1 cellular context compared by ENCODE assay signal in genomic region chr2:27763907-27764267, GRCh38.
TF ChIP-seq lines count a peak whose summit lies in the region.

No MANE protein-coding gene starts in this region.

TF ChIP-seq in HepG2, 621 proteins besides CTCF, POLR2A, EP300 and RAD21 (continued from another document):
- TF ChIP-seq, protein P1, sequence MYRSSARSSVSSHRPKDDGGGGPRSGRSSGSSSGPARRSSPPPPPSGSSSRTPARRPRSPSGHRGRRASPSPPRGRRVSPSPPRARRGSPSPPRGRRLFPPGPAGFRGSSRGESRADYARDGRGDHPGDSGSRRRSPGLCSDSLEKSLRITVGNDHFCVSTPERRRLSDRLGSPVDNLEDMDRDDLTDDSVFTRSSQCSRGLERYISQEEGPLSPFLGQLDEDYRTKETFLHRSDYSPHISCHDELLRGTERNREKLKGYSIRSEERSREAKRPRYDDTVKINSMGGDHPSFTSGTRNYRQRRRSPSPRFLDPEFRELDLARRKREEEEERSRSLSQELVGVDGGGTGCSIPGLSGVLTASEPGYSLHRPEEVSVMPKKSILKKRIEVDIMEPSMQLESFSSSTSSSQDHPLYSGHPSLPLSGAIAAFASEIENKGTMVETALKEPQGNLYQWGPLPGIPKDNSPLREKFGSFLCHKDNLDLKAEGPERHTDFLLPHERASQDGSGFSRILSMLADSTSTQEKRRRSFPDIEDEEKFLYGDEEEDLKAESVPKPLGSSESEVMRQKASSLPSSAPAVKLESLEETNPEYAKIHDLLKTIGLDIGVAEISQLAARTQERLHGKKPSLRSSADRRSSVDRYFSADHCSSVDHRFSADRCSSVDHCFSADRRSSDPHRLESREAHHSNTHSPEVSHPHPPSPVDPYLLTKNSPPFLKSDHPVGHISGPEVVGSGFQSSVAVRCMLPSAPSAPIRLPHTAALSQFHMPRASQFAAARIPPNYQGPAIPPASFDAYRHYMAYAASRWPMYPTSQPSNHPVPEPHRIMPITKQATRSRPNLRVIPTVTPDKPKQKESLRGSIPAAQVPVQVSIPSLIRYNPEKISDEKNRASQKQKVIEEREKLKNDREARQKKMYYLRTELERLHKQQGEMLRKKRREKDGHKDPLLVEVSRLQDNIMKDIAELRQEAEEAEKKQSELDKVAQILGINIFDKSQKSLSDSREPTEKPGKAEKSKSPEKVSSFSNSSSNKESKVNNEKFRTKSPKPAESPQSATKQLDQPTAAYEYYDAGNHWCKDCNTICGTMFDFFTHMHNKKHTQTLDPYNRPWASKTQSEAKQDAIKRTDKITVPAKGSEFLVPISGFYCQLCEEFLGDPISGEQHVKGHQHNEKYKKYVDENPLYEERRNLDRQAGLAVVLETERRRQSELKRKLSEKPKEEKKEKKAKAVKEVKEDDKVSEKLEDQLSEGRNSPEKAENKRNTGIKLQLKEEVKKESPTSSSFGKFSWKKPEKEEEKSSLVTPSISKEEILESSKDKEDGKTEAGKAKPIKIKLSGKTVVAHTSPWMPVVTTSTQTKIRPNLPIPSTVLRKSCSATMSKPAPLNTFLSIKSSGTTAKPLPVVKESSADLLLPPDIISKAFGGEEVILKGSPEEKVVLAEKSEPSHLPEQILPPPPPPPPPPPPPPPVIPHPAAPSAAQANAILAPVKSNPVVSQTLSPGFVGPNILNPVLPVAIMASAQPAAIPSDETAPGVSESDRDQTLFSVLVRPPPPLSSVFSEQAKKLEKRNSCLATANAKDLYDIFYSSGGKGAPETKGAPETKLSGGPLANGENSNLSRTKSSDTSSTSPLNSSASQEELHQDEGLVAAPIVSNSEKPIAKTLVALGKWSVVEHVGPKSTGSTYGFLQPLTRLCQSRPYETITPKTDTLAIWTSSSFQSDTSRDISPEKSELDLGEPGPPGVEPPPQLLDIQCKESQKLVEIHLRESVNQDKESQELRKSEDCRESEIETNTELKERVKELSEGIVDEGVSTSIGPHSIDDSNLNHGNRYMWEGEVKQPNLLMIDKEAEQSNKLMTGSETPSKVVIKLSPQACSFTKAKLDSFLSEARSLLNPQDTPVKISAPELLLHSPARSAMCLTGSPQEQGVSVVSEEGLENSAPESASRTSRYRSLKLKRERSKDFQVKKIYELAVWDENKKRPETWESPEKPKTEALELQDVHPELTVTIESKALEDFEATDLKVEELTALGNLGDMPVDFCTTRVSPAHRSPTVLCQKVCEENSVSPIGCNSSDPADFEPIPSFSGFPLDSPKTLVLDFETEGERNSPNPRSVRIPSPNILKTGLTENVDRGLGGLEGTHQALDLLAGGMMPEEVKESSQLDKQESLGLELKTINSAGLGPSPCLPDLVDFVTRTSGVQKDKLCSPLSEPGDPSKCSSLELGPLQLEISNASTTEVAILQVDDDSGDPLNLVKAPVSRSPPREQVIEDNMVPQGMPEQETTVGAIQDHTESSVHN (CRISPR knock-in tag; IDR thresholded peaks at IDR 0.05), result no peak
- TF ChIP-seq SCMH1 (CRISPR knock-in tag; IDR thresholded peaks at IDR 0.05; ENCODE audit: borderline replicate concordance) (no peak), ZNF382 (CRISPR knock-in tag; IDR thresholded peaks at IDR 0.05; ENCODE audit: borderline replicate concordance) (no peak), ZNF878 (CRISPR knock-in tag; IDR thresholded peaks at IDR 0.05) (0 out of 2 replicates have a peak, but pooled peaks have one; percentile 18), HDAC1 (CRISPR knock-in tag; IDR thresholded peaks at IDR 0.05) (peak; percentile 16; the same call in 1 of the 2 replicates), ZMYM3 (CRISPR knock-in tag; IDR thresholded peaks at IDR 0.05) (peak; percentile 66; the same call in 1 of the 2 replicates), ZNF687 (CRISPR knock-in tag; IDR thresholded peaks at IDR 0.05) (peak; percentile 30; the same call in 1 of the 2 replicates), SOX6 (IDR thresholded peaks at IDR 0.05) (no peak), SOX6 (CRISPR knock-in tag; IDR thresholded peaks at IDR 0.05) (no peak), ARNT2 (CRISPR knock-in tag; IDR thresholded peaks at IDR 0.05; ENCODE audit: low read depth) (no peak)
- TF ChIP-seq, protein P2, sequence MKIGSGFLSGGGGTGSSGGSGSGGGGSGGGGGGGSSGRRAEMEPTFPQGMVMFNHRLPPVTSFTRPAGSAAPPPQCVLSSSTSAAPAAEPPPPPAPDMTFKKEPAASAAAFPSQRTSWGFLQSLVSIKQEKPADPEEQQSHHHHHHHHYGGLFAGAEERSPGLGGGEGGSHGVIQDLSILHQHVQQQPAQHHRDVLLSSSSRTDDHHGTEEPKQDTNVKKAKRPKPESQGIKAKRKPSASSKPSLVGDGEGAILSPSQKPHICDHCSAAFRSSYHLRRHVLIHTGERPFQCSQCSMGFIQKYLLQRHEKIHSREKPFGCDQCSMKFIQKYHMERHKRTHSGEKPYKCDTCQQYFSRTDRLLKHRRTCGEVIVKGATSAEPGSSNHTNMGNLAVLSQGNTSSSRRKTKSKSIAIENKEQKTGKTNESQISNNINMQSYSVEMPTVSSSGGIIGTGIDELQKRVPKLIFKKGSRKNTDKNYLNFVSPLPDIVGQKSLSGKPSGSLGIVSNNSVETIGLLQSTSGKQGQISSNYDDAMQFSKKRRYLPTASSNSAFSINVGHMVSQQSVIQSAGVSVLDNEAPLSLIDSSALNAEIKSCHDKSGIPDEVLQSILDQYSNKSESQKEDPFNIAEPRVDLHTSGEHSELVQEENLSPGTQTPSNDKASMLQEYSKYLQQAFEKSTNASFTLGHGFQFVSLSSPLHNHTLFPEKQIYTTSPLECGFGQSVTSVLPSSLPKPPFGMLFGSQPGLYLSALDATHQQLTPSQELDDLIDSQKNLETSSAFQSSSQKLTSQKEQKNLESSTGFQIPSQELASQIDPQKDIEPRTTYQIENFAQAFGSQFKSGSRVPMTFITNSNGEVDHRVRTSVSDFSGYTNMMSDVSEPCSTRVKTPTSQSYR (CRISPR knock-in tag; IDR thresholded peaks at IDR 0.05; ENCODE audit: borderline replicate concordance), result no peak
